Comparison of ENCODE assay signal across 10 cellular contexts in genomic region chr18:55510809-55511208, GRCh38.
DNase-seq lines count a peak whose midpoint lies in the region; ATAC-seq and TF ChIP-seq lines count a peak whose summit lies in the region.
"Had no signal": no experiment of that assay in that cellular context is flagged by ENCODE, and none has a peak within 500 bp of the region (broad histone marks: within the 10 kb centered on the region; RNA-seq: fewer than 3 reads in every experiment).

No MANE protein-coding gene starts in this region.

- POLR2A ChIA-PET in activated CD4-positive, alpha-beta memory T cell treated with anti-CD3 and anti-CD28 coated beads for 36 hours (lab: Charles Lee), result no interaction called here

- no peak overlapping the region for H3K4me3 ChIP-seq in Peyer's patch
- H3K4me3 ChIP-seq in parathyroid adenoma (ENCODE audit: low read depth, low read length), result no peak overlapping the region

- H3K27ac ChIP-seq in Peyer's patch, result peak overlapping the region; percentile 53 to 74 (median 60)
- H3K27ac ChIP-seq in parathyroid adenoma, result peak overlapping the region; percentile 83

- no peaks in the 10 kb centered on the region for H3K36me3 Mint-ChIP-seq in glutamatergic neuron (ENCODE audit: unreplicated experiment)
- H3K36me3 Mint-ChIP-seq in activated CD4-positive, alpha-beta memory T cell treated with anti-CD3 and anti-CD28 coated beads for 36 hours, result no peaks in the 10 kb centered on the region
- H3K36me3 Mint-ChIP-seq: activated naive CD8-positive, alpha-beta T cell treated with anti-CD3 and anti-CD28 coated beads, Interleukin-2, amount 10 ng/mL, durations not matched to agents 7 days and 5 days had no signal

- TF ChIP-seq POLR2A in Peyer's patch (IDR thresholded peaks at IDR 0.05), result no peak

- no peaks in the 10 kb centered on the region for H3K27me3 Mint-ChIP-seq in glutamatergic neuron (ENCODE audit: unreplicated experiment)
- no peaks in the 10 kb centered on the region for H3K27me3 Mint-ChIP-seq in activated CD4-positive, alpha-beta memory T cell treated with anti-CD3 and anti-CD28 coated beads for 36 hours

- H3K36me3 ChIP-seq in Peyer's patch (no peaks in the 10 kb centered on the region), parathyroid adenoma (ENCODE audit: control insufficient read depth, insufficient read depth, low read length) (no peaks in the 10 kb centered on the region)

- CTCF ChIA-PET in activated CD4-positive, alpha-beta memory T cell treated with anti-CD3 and anti-CD28 coated beads for 36 hours (lab: Charles Lee), result no interaction called here

- H3K27me3 ChIP-seq in Peyer's patch, result no peaks in the 10 kb centered on the region
- H3K27me3 ChIP-seq in parathyroid adenoma (ENCODE audit: control insufficient read depth, insufficient read depth, low read length), result no peaks in the 10 kb centered on the region

- TF ChIP-seq CTCF in Peyer's patch (IDR thresholded peaks at IDR 0.05) (no peak), parathyroid adenoma (IDR thresholded peaks at IDR 0.05) (no peak), glutamatergic neuron (IDR thresholded peaks at IDR 0.05; ENCODE audit: partially characterized antibody, unreplicated experiment) (no peak), GM20000 (IDR thresholded peaks at IDR 0.05; ENCODE audit: extremely low read depth, missing control alignments) (no peak)

- no peaks in the 10 kb centered on the region for H3K9me3 Mint-ChIP-seq in glutamatergic neuron (ENCODE audit: unreplicated experiment)
- no peaks in the 10 kb centered on the region for H3K9me3 Mint-ChIP-seq in activated CD4-positive, alpha-beta memory T cell treated with anti-CD3 and anti-CD28 coated beads for 36 hours
- H3K9me3 Mint-ChIP-seq: activated naive CD8-positive, alpha-beta T cell treated with anti-CD3 and anti-CD28 coated beads, Interleukin-2, amount 10 ng/mL, durations not matched to agents 7 days and 5 days had no signal

- H3K9ac ChIP-seq in parathyroid adenoma, result no peak overlapping the region

- H3K4me3 Mint-ChIP-seq in glutamatergic neuron (ENCODE audit: unreplicated experiment), result no peak overlapping the region
- H3K4me3 Mint-ChIP-seq in activated CD4-positive, alpha-beta memory T cell treated with anti-CD3 and anti-CD28 coated beads for 36 hours, result no peak overlapping the region
- H3K4me3 Mint-ChIP-seq: activated naive CD8-positive, alpha-beta T cell treated with anti-CD3 and anti-CD28 coated beads, Interleukin-2, amount 10 ng/mL, durations not matched to agents 7 days and 5 days had no signal

- no peaks in the 10 kb centered on the region for H3K9me3 ChIP-seq in Peyer's patch
- H3K9me3 ChIP-seq in parathyroid adenoma (ENCODE audit: control insufficient read depth, low read length), result no peaks in the 10 kb centered on the region

- H3K27ac Mint-ChIP-seq in glutamatergic neuron (ENCODE audit: unreplicated experiment), result no peak overlapping the region
- no peak overlapping the region for H3K27ac Mint-ChIP-seq in activated CD4-positive, alpha-beta memory T cell treated with anti-CD3 and anti-CD28 coated beads for 36 hours
- H3K27ac Mint-ChIP-seq: activated naive CD8-positive, alpha-beta T cell treated with anti-CD3 and anti-CD28 coated beads, Interleukin-2, amount 10 ng/mL, durations not matched to agents 7 days and 5 days had no signal

- ATAC-seq in HG02973 (IDR thresholded peaks at IDR 0.05; ENCODE audit: unreplicated experiment), result no peak

- H3K79me2 ChIP-seq in parathyroid adenoma, result no peaks in the 10 kb centered on the region

- H3K4me1 ChIP-seq in Peyer's patch (no peaks in the 10 kb centered on the region), parathyroid adenoma (peaks cover 19% of the 10 kb centered on the region)

- intact Hi-C loops in activated CD4-positive, alpha-beta memory T cell treated with anti-CD3 and anti-CD28 coated beads for 36 hours (cut with micrococcal nuclease), result no loop called here

- peak; percentile 68 for DNase-seq in EL
- DNase-seq in Peyer's patch, result no peak
- DNase-seq in fibroblast of peridontal ligament (ENCODE audit: extremely low read depth), result peak; percentile 83
- no peak for DNase-seq in glutamatergic neuron
- DNase-seq in activated CD4-positive, alpha-beta memory T cell treated with anti-CD3 and anti-CD28 coated beads for 36 hours, result no peak
- no peak for DNase-seq in GM20000 (ENCODE audit: low spot score)
- DNase-seq: activated naive CD8-positive, alpha-beta T cell treated with anti-CD3 and anti-CD28 coated beads, Interleukin-2, amount 10 ng/mL, durations not matched to agents 7 days and 5 days; NCI-H2171 treated with DMSO at 0.1 percent for 48 hours had no signal

- H3K4me1 Mint-ChIP-seq in glutamatergic neuron (ENCODE audit: low read depth, unreplicated experiment), result peaks cover 17% of the 10 kb centered on the region
- H3K4me1 Mint-ChIP-seq in activated CD4-positive, alpha-beta memory T cell treated with anti-CD3 and anti-CD28 coated beads for 36 hours (ENCODE audit: low read depth), result no peaks in the 10 kb centered on the region
- H3K4me1 Mint-ChIP-seq: activated naive CD8-positive, alpha-beta T cell treated with anti-CD3 and anti-CD28 coated beads, Interleukin-2, amount 10 ng/mL, durations not matched to agents 7 days and 5 days had no signal

- H2AFZ ChIP-seq in parathyroid adenoma, result peak overlapping the region; percentile 18

- peak overlapping the region; percentile 6 for H3K4me2 ChIP-seq in parathyroid adenoma (ENCODE audit: low read length)

Comparison
In these comparisons a context has a peak if more than half of its experiments do, and no peak if none do; other contexts are left out.
1. DNase-seq: peak in EL (single experiment) and fibroblast of peridontal ligament (single experiment); none in Peyer's patch (0 of 3), glutamatergic neuron (single experiment), activated CD4-positive, alpha-beta memory T cell treated with anti-CD3 and anti-CD28 coated beads for 36 hours (single experiment) and GM20000 (single experiment).